ENCODE assay signal across 1 cellular context in genomic region chr1:198193871-198194270, GRCh38.
TF ChIP-seq lines count a peak whose summit lies in the region.

No MANE protein-coding gene starts in this region.

TF ChIP-seq in K562, 482 proteins besides CTCF, POLR2A, EP300 and RAD21 (continued from another document):
- 0 out of 2 replicates have a peak, but pooled peaks have one; percentile 11 for TF ChIP-seq KLF16 (IDR thresholded peaks at IDR 0.05)
- TF ChIP-seq RCOR1 (IDR thresholded peaks at IDR 0.05; ENCODE audit: borderline replicate concordance in 1 of 2, low read depth in 2 of 2, low read length in 2 of 2), result 0 out of 4 replicates have a peak, but pooled peaks of 1 of the 2 experiments have one; percentile 18
- TF ChIP-seq ARID1B (IDR thresholded peaks at IDR 0.05), result peak; percentile 75
- 0 out of 2 replicates have a peak, but pooled peaks have one; percentile 42 for TF ChIP-seq HDAC2 (IDR thresholded peaks at IDR 0.05)
- peak; percentile 18 to 54; a peak in 1 of 4 replicates for TF ChIP-seq KDM1A (IDR thresholded peaks at IDR 0.05)
- TF ChIP-seq TAL1 (IDR thresholded peaks at IDR 0.05), result peak; percentile 67
- TF ChIP-seq NCOR1 (IDR thresholded peaks at IDR 0.05), result peak; percentile 44; the same call in 1 of the 2 replicates
- peak; percentile 69 for TF ChIP-seq CBFA2T3 (IDR thresholded peaks at IDR 0.05)
- peak; percentile 60 for TF ChIP-seq TCF3 (CRISPR knock-in tag; IDR thresholded peaks at IDR 0.05)
